In genomic region chr10:103783686-103784085, GRCh38 we compare ENCODE assay signal across 17 cellular contexts.
A peak's percentile ranks its signal among the peaks of the same experiment; 100 is the strongest.
DNase-seq lines count a peak whose midpoint lies in the region; ATAC-seq and TF ChIP-seq lines count a peak whose summit lies in the region.
"Had no signal": no experiment of that assay in that cellular context is flagged by ENCODE, and none has a peak within 500 bp of the region (broad histone marks: within the 10 kb centered on the region; RNA-seq: fewer than 3 reads in every experiment).

No MANE protein-coding gene starts in this region.

- H2AFZ ChIP-seq in GM23248: no peak overlapping the region

- H3K4me1 ChIP-seq in BLaER1 (peaks cover 87% of the 10 kb centered on the region), GM23248 (ENCODE audit: insufficient read depth) (peaks cover 19% of the 10 kb centered on the region), mucosa of rectum (ENCODE audit: control insufficient read depth in 2 of 2, insufficient read depth in 2 of 2, low read length in 2 of 2) (peaks cover 60 to 85% of the 10 kb centered on the region in 2 donors)

- H3K27me3 Mint-ChIP-seq in Calu3 (ENCODE audit: unreplicated experiment): peaks cover 55% of the 10 kb centered on the region

- H3K27ac Mint-ChIP-seq in Calu3 (ENCODE audit: unreplicated experiment): no peak overlapping the region
- H3K27ac Mint-ChIP-seq: B cell; CD4-positive, alpha-beta T cell had no signal

- H3K4me1 Mint-ChIP-seq in Calu3 (ENCODE audit: low read depth, unreplicated experiment): peaks cover 14% of the 10 kb centered on the region
- H3K4me1 Mint-ChIP-seq: B cell had no signal

- H3K4me3 Mint-ChIP-seq in Calu3 (ENCODE audit: low read depth, unreplicated experiment): no peak overlapping the region
- H3K4me3 Mint-ChIP-seq: B cell; CD4-positive, alpha-beta T cell had no signal

- CTCF ChIA-PET in Calu3 (lab: Charles Lee): no interaction called here

- H3K9me3 ChIP-seq in BLaER1 (no peaks in the 10 kb centered on the region), GM23248 (ENCODE audit: low read depth) (no peaks in the 10 kb centered on the region), mucosa of rectum (ENCODE audit: control insufficient read depth in 2 of 2, low read length in 2 of 2) (no peaks in the 10 kb centered on the region)
- H3K9me3 ChIP-seq: Peyer's patch had no signal

- H3K36me3 ChIP-seq in BLaER1: peaks cover 57% of the 10 kb centered on the region; the same call in 1 of the 2 replicates
- H3K36me3 ChIP-seq in GM23248 (ENCODE audit: low read depth): no peaks in the 10 kb centered on the region
- H3K36me3 ChIP-seq in mucosa of rectum (ENCODE audit: control insufficient read depth in 2 of 2, insufficient read depth in 2 of 2, low read length in 2 of 2): peaks cover 0 to under 1% of the 10 kb centered on the region in 2 donors
- H3K36me3 ChIP-seq: Peyer's patch had no signal

- 36 to 39% methylated on average over 7 of the region's 7 CpGs for WGBS in GM23248 (ENCODE audit: low coverage in 1 of 2, low lambda C conversion rate in 2 of 2, missing lambda C conversion rate in 2 of 2), 2 experiments

- no peak for ATAC-seq in GM18502 (IDR thresholded peaks at IDR 0.05; ENCODE audit: poor library complexity, unreplicated experiment)

- no peak for TF ChIP-seq CTCF in Calu3 (IDR thresholded peaks at IDR 0.05; ENCODE audit: unreplicated experiment)

- H3K27me3 ChIP-seq in BLaER1 (no peaks in the 10 kb centered on the region), GM23248 (replicated peaks; ENCODE audit: insufficient read depth) (no peaks in the 10 kb centered on the region), mucosa of rectum (ENCODE audit: control insufficient read depth in 2 of 2, insufficient read depth in 2 of 2, low read length in 2 of 2) (no peaks in the 10 kb centered on the region)
- H3K27me3 ChIP-seq: Peyer's patch had no signal

- H3K36me3 Mint-ChIP-seq in Calu3 (ENCODE audit: insufficient read depth, unreplicated experiment): peaks cover 5% of the 10 kb centered on the region

- no peaks in the 10 kb centered on the region for H3K79me2 ChIP-seq in GM23248 (ENCODE audit: insufficient read depth)

- DNase-seq in GM23248 (peak; percentile 50), cerebellum (ENCODE audit: low spot score) (peak; percentile 73), COR-L47 (lab: John Stamatoyannopoulos, UW) (no peak), Calu3 (no peak)
- DNase-seq: ACHN; CD4-positive, alpha-beta T cell; H7; Karpas-422; NCI-H1930; NCI-H510A; NCI-H82; Peyer's patch; SHP77 treated with DMSO at 0.1 percent for 48 hours had no signal

- H4K20me1 ChIP-seq in BLaER1 (peaks cover 97% of the 10 kb centered on the region), GM23248 (ENCODE audit: insufficient read depth) (no peaks in the 10 kb centered on the region)

- H3F3A ChIP-seq in GM23248 (ENCODE audit: insufficient read depth): peaks cover 17% of the 10 kb centered on the region

- H3K9me2 ChIP-seq in GM23248 (ENCODE audit: insufficient read depth): no peaks in the 10 kb centered on the region

- H3K9ac ChIP-seq in BLaER1: no peak overlapping the region
- no peak overlapping the region for H3K9ac ChIP-seq in GM23248
- H3K9ac ChIP-seq in mucosa of rectum (ENCODE audit: low read depth in 1 of 2, low read length in 2 of 2): peak overlapping the region in 1 of 2 donors; percentile 76

- in situ Hi-C loops in GM23248 (cut with MboI): no loop called here

- BruUV-seq in Calu3 (replicated peaks; lab: Mats Ljungman, UMichigan): no TSS peak

- no peaks in the 10 kb centered on the region for H3K9me3 Mint-ChIP-seq in Calu3 (ENCODE audit: low read depth, unreplicated experiment)
- H3K9me3 Mint-ChIP-seq: CD4-positive, alpha-beta T cell had no signal

- H3K4me2 ChIP-seq in BLaER1 (peak overlapping the region; percentile 7; the same call in 1 of the 2 replicates), GM23248 (ENCODE audit: unreplicated experiment) (no peak overlapping the region)

- H3K27ac ChIP-seq in BLaER1 (0 out of 2 replicates have a peak overlapping the region, but pooled peaks have one; percentile 6), GM23248 (no peak overlapping the region), mucosa of rectum (ENCODE audit: low read depth in 2 of 2, low read length in 2 of 2) (peak overlapping the region; percentile 89 to 91)

- intact Hi-C loops in Calu3 (cut with micrococcal nuclease; ENCODE audit: unreplicated experiment): no loop called here

- H3K4me3 ChIP-seq in BLaER1: no peak overlapping the region
- no peak overlapping the region for H3K4me3 ChIP-seq in GM23248
- H3K4me3 ChIP-seq in mucosa of rectum (ENCODE audit: low read length in 2 of 2): no peak overlapping the region
- H3K4me3 ChIP-seq: Peyer's patch had no signal

Comparison
In these comparisons a context has a peak if more than half of its experiments do, and no peak if none do; other contexts are left out.
1. DNase-seq: peak in GM23248 (single experiment) and cerebellum (single experiment); none in COR-L47 (single experiment) and Calu3 (single experiment).